Comparison of ENCODE assay signal across 8 cellular contexts in the genomic region with DNA sequence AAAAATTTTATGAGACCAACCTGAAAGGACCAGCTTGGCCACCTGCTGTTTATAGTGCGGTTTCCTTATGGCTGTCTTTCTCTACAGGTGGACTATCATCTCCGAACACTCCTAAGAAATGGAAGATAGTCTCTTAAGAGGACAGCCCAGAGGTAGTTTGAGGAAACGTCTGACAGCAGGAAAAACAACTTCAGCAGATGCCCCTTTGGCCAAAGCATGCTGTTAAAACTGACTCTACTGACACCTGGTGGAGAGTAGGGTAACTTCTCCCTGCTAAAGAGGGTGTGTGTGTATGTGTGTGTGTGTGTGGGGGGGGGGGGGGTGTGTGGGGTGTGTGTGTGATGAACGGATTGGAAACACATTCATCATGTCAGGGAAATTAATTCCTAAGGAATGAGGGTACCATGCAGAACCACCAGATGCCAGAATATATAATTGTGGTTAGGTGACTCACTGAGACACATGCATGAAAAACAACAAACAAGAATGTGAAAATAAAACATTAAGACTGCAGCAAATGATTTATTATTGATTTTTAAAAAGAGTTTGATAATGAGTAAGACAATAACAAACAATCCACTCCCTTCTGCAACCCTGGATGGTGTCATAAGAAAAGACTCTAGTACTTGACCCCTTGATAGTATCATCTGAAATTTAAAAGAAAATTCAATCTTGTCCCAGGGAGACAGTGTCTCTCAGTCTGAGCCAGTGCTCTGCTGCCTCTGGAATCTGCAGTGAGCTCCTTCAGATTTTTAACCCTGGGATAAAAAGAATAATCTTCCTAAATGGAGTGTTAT.
DNase-seq lines count a peak whose midpoint lies in the region; ATAC-seq and TF ChIP-seq lines count a peak whose summit lies in the region.

No MANE protein-coding gene starts in this region.

- peak overlapping the region; percentile 54 for H3K27ac Mint-ChIP-seq in chondrocyte (ENCODE audit: unreplicated experiment)

- no peaks in the 10 kb centered on the region for H3K27me3 Mint-ChIP-seq in chondrocyte (ENCODE audit: low read depth)

- DNase-seq in G401 (ENCODE audit: low spot score) (peak; percentile 57), H4 (ENCODE audit: low spot score) (peak; percentile 77), KG1 (lab: John Stamatoyannopoulos, UW) (peak; percentile 28), RWPE2 (ENCODE audit: low spot score) (no peak), chondrocyte (ENCODE audit: low spot score) (no peak), left lobe of liver (ENCODE audit: low spot score) (no peak)

- H3K4me1 Mint-ChIP-seq in chondrocyte (ENCODE audit: low read depth) = peaks cover 33% of the 10 kb centered on the region

- ATAC-seq in RWPE2 (ENCODE audit: low read depth) = peak; percentile 74
- ATAC-seq in left lobe of liver = peak; percentile 91

- no peak overlapping the region for H3K4me3 Mint-ChIP-seq in chondrocyte (ENCODE audit: unreplicated experiment)

- no peak overlapping the region for H3K9ac ChIP-seq in stomach smooth muscle (ENCODE audit: low read length in 2 of 2)

- H3K4me1 ChIP-seq in RWPE2 (ENCODE audit: insufficient read depth, poor library complexity, severe bottlenecking) (peaks cover 30% of the 10 kb centered on the region), stomach smooth muscle (ENCODE audit: control insufficient read depth, insufficient read depth, low read length) (peaks cover 40% of the 10 kb centered on the region)

- H3K9me3 ChIP-seq in RWPE2 (ENCODE audit: severe bottlenecking) (no peaks in the 10 kb centered on the region), stomach smooth muscle (ENCODE audit: control insufficient read depth in 2 of 2, low read length in 2 of 2) (no peaks in the 10 kb centered on the region)

- H3K27me3 ChIP-seq in RWPE2 (ENCODE audit: insufficient read depth, poor library complexity, severe bottlenecking) (no peaks in the 10 kb centered on the region), stomach smooth muscle (ENCODE audit: control insufficient read depth in 1 of 2, insufficient read depth in 2 of 2, low read length in 2 of 2) (no peaks in the 10 kb centered on the region)

- in situ Hi-C loops in G401 (cut with HindIII; ENCODE audit: low sequenced_read_pairs) = no loop called here

- H3K9me3 Mint-ChIP-seq in chondrocyte (ENCODE audit: low read depth) = no peaks in the 10 kb centered on the region

- H3K27ac ChIP-seq in 22Rv1 (peak overlapping the region; percentile 68), RWPE2 (ENCODE audit: poor library complexity, severe bottlenecking) (peak overlapping the region; percentile 63), stomach smooth muscle (ENCODE audit: low read length) (peak overlapping the region; percentile 25)

- no peaks in the 10 kb centered on the region for H3K36me3 Mint-ChIP-seq in chondrocyte (ENCODE audit: low read depth)

- H3K36me3 ChIP-seq in RWPE2 (ENCODE audit: low read depth) (no peaks in the 10 kb centered on the region), stomach smooth muscle (ENCODE audit: control insufficient read depth in 2 of 2, insufficient read depth in 2 of 2, low read length in 2 of 2) (no peaks in the 10 kb centered on the region)

- TF ChIP-seq CTCF in 22Rv1 (IDR thresholded peaks at IDR 0.05) = peak; percentile 84
- peak; percentile 85 for TF ChIP-seq CTCF in RWPE2 (IDR thresholded peaks at IDR 0.05; ENCODE audit: poor library complexity, severe bottlenecking)
- peak; percentile 83 for TF ChIP-seq CTCF in chondrocyte (IDR thresholded peaks at IDR 0.05)

- no peak overlapping the region for H3K4me3 ChIP-seq in RWPE2 (ENCODE audit: severe bottlenecking)
- peak overlapping the region in 1 of 2 donors; percentile 5 for H3K4me3 ChIP-seq in stomach smooth muscle (ENCODE audit: low read length in 2 of 2)

Comparison
In these comparisons a context has a peak if more than half of its experiments do, and no peak if none do; other contexts are left out.
1. DNase-seq: peak in G401 (single experiment), H4 (single experiment) and KG1 (single experiment); none in RWPE2 (single experiment), chondrocyte (single experiment) and left lobe of liver (single experiment).
2. Peak in every context shown above with its lines, with median percentiles within 50 percentile points of each other: H3K27ac ChIP-seq and CTCF ChIP-seq.